In the genomic region with DNA sequence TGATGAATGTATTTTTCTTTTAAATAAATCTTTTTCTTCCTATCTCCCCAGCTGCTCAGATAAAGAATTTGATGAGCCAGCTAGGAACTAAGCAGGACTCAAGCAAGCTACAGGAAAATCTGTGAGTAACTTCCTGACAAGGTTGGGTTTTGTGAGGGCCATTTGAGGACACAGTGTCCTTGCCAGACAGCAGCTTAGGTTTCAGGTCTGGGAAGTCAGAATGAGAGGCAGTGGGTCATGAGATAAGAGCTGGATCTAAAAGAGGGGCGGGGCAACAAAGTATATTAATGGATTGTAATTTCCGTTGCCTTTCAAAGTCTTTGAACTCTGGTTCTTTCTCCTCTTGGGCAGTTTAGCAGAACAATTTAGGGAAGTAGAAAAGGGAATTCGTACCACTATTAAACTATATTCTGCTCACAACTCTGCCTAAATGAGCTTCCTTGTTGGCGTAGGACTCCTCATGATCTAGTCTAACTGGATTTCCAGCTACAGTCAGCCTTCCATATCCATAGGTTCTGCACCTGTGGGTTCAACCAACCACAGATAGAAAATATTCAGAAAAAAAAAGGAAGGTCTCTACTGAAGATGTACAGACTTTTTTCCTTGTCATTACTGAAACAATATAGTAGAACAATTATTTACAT, we compare ENCODE assay signal across 1 cellular context.
TF ChIP-seq lines count a peak whose summit lies in the region.

No MANE protein-coding gene starts in this region.

TF ChIP-seq in K562, 482 proteins besides CTCF, POLR2A, EP300 and RAD21 (continued from another document and continues in another):
- TF ChIP-seq, protein P1, sequence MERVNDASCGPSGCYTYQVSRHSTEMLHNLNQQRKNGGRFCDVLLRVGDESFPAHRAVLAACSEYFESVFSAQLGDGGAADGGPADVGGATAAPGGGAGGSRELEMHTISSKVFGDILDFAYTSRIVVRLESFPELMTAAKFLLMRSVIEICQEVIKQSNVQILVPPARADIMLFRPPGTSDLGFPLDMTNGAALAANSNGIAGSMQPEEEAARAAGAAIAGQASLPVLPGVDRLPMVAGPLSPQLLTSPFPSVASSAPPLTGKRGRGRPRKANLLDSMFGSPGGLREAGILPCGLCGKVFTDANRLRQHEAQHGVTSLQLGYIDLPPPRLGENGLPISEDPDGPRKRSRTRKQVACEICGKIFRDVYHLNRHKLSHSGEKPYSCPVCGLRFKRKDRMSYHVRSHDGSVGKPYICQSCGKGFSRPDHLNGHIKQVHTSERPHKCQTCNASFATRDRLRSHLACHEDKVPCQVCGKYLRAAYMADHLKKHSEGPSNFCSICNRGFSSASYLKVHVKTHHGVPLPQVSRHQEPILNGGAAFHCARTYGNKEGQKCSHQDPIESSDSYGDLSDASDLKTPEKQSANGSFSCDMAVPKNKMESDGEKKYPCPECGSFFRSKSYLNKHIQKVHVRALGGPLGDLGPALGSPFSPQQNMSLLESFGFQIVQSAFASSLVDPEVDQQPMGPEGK (CRISPR knock-in tag; IDR thresholded peaks at IDR 0.05; ENCODE audit: borderline replicate concordance) = no peak
- TF ChIP-seq ZNF3 (CRISPR knock-in tag; IDR thresholded peaks at IDR 0.05) (no peak), SP2 (IDR thresholded peaks at IDR 0.05; ENCODE audit: extremely low read depth, low read depth, low read length, poor library complexity, severe bottlenecking) (no peak), SIRT6 (IDR thresholded peaks at IDR 0.05; ENCODE audit: low read depth, low read length) (no peak), NCOR1 (IDR thresholded peaks at IDR 0.05) (peak; percentile 75), KDM5B (IDR thresholded peaks at IDR 0.05; ENCODE audit: insufficient replicate concordance, low read depth, low read length) (no peak), ZNF282 (CRISPR knock-in tag; IDR thresholded peaks at IDR 0.05) (no peak), ZNF699 (CRISPR knock-in tag; IDR thresholded peaks at IDR 0.05; ENCODE audit: insufficient replicate concordance) (no peak), PRPF4 (IDR thresholded peaks at IDR 0.05; ENCODE audit: insufficient read depth, low read depth, low read length, poor library complexity, severe bottlenecking) (no peak), IRF1 (CRISPR knock-in tag; IDR thresholded peaks at IDR 0.05; ENCODE audit: borderline replicate concordance) (no peak), MYC (IDR thresholded peaks at IDR 0.05; ENCODE audit: low read depth, low read length) (no peak), MYC (CRISPR knock-in tag; IDR thresholded peaks at IDR 0.05; ENCODE audit: borderline replicate concordance, low read depth) (no peak), RBM34 (IDR thresholded peaks at IDR 0.05; ENCODE audit: borderline replicate concordance, insufficient read depth, low read length) (no peak), BACH1 (tag; IDR thresholded peaks at IDR 0.05) (no peak), TEAD1 (CRISPR knock-in tag; IDR thresholded peaks at IDR 0.05) (no peak), MEIS2 (IDR thresholded peaks at IDR 0.05; ENCODE audit: partially characterized antibody) (peak; percentile 34), BRF1 (IDR thresholded peaks at IDR 0.05; ENCODE audit: borderline replicate concordance, extremely low read depth, insufficient read length) (no peak), ZNF561 (CRISPR knock-in tag; conservative IDR thresholded peaks at IDR 0.05) (no peak), RERE (CRISPR knock-in tag; IDR thresholded peaks at IDR 0.05; ENCODE audit: borderline replicate concordance) (no peak), ZFP36 (IDR thresholded peaks at IDR 0.05; ENCODE audit: low read depth, low read length, partially characterized antibody) (no peak), HOMEZ (CRISPR knock-in tag; IDR thresholded peaks at IDR 0.05) (no peak), ILF3 (IDR thresholded peaks at IDR 0.05; ENCODE audit: borderline replicate concordance) (no peak)
- TF ChIP-seq, protein P2, sequence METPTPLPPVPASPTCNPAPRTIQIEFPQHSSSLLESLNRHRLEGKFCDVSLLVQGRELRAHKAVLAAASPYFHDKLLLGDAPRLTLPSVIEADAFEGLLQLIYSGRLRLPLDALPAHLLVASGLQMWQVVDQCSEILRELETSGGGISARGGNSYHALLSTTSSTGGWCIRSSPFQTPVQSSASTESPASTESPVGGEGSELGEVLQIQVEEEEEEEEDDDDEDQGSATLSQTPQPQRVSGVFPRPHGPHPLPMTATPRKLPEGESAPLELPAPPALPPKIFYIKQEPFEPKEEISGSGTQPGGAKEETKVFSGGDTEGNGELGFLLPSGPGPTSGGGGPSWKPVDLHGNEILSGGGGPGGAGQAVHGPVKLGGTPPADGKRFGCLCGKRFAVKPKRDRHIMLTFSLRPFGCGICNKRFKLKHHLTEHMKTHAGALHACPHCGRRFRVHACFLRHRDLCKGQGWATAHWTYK (CRISPR knock-in tag; IDR thresholded peaks at IDR 0.05) = no peak
- TF ChIP-seq, protein P3, sequence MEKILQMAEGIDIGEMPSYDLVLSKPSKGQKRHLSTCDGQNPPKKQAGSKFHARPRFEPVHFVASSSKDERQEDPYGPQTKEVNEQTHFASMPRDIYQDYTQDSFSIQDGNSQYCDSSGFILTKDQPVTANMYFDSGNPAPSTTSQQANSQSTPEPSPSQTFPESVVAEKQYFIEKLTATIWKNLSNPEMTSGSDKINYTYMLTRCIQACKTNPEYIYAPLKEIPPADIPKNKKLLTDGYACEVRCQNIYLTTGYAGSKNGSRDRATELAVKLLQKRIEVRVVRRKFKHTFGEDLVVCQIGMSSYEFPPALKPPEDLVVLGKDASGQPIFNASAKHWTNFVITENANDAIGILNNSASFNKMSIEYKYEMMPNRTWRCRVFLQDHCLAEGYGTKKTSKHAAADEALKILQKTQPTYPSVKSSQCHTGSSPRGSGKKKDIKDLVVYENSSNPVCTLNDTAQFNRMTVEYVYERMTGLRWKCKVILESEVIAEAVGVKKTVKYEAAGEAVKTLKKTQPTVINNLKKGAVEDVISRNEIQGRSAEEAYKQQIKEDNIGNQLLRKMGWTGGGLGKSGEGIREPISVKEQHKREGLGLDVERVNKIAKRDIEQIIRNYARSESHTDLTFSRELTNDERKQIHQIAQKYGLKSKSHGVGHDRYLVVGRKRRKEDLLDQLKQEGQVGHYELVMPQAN (IDR thresholded peaks at IDR 0.05; ENCODE audit: borderline replicate concordance) = no peak
- TF ChIP-seq, protein P4, sequence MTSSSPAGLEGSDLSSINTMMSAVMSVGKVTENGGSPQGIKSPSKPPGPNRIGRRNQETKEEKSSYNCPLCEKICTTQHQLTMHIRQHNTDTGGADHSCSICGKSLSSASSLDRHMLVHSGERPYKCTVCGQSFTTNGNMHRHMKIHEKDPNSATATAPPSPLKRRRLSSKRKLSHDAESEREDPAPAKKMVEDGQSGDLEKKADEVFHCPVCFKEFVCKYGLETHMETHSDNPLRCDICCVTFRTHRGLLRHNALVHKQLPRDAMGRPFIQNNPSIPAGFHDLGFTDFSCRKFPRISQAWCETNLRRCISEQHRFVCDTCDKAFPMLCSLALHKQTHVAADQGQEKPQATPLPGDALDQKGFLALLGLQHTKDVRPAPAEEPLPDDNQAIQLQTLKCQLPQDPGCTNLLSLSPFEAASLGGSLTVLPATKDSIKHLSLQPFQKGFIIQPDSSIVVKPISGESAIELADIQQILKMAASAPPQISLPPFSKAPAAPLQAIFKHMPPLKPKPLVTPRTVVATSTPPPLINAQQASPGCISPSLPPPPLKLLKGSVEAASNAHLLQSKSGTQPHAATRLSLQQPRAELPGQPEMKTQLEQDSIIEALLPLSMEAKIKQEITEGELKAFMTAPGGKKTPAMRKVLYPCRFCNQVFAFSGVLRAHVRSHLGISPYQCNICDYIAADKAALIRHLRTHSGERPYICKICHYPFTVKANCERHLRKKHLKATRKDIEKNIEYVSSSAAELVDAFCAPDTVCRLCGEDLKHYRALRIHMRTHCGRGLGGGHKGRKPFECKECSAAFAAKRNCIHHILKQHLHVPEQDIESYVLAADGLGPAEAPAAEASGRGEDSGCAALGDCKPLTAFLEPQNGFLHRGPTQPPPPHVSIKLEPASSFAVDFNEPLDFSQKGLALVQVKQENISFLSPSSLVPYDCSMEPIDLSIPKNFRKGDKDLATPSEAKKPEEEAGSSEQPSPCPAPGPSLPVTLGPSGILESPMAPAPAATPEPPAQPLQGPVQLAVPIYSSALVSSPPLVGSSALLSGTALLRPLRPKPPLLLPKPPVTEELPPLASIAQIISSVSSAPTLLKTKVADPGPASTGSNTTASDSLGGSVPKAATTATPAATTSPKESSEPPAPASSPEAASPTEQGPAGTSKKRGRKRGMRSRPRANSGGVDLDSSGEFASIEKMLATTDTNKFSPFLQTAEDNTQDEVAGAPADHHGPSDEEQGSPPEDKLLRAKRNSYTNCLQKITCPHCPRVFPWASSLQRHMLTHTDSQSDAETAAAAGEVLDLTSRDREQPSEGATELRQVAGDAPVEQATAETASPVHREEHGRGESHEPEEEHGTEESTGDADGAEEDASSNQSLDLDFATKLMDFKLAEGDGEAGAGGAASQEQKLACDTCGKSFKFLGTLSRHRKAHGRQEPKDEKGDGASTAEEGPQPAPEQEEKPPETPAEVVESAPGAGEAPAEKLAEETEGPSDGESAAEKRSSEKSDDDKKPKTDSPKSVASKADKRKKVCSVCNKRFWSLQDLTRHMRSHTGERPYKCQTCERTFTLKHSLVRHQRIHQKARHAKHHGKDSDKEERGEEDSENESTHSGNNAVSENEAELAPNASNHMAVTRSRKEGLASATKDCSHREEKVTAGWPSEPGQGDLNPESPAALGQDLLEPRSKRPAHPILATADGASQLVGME (CRISPR knock-in tag; IDR thresholded peaks at IDR 0.05) = no peak
- TF ChIP-seq, protein P5, sequence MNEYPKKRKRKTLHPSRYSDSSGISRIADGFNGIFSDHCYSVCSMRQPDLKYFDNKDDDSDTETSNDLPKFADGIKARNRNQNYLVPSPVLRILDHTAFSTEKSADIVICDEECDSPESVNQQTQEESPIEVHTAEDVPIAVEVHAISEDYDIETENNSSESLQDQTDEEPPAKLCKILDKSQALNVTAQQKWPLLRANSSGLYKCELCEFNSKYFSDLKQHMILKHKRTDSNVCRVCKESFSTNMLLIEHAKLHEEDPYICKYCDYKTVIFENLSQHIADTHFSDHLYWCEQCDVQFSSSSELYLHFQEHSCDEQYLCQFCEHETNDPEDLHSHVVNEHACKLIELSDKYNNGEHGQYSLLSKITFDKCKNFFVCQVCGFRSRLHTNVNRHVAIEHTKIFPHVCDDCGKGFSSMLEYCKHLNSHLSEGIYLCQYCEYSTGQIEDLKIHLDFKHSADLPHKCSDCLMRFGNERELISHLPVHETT (CRISPR knock-in tag; conservative IDR thresholded peaks at IDR 0.05 in 1 of 2, IDR thresholded peaks at IDR 0.05 in 1 of 2) = no peak
